19 cellular contexts compared by ENCODE assay signal in genomic region chr1:17425806-17426205, GRCh38. TPM values are rescaled to one million over a fixed set of nuclear protein-coding genes. Genes with fewer than 3 reads are reported as not detected.
DNase-seq lines count a peak whose midpoint lies in the region; ATAC-seq, FAIRE-seq and TF ChIP-seq lines count a peak whose summit lies in the region.
"Had no signal": no experiment of that assay in that cellular context is flagged by ENCODE, and none has a peak within 500 bp of the region (broad histone marks: within the 10 kb centered on the region; RNA-seq: fewer than 3 reads in every experiment).

No MANE protein-coding gene starts in this region.

- H3K4me1 ChIP-seq in HepG2 (ENCODE audit: insufficient read depth, low read length) (peaks cover 10% of the 10 kb centered on the region; the same call in 1 of the 2 replicates), right lobe of liver (peaks cover 0 to 12% (median 5%) of the 10 kb centered on the region in 4 donors)
- H3K4me1 ChIP-seq: A549 had no signal

- peaks cover 65% of the 10 kb centered on the region for H3K36me3 Mint-ChIP-seq in activated CD8-positive, alpha-beta T cell treated with anti-CD3 and anti-CD28 coated beads for 36 hours (ENCODE audit: low read depth)
- H3K36me3 Mint-ChIP-seq in naive thymus-derived CD8-positive, alpha-beta T cell: peaks cover 5 to 88% (median 11%) of the 10 kb centered on the region in 3 donors

- H3K79me2 ChIP-seq in HepG2 (ENCODE audit: insufficient read depth, low read length): peaks cover 4% of the 10 kb centered on the region

- no peak overlapping the region for H3K4me2 ChIP-seq in HepG2 (ENCODE audit: low read depth, low read length)
- H3K4me2 ChIP-seq: A549 had no signal

- WGBS in HepG2 (ENCODE audit: low lambda C conversion rate): 97% methylated on average over 7 of the region's 14 CpGs
- WGBS in right lobe of liver (ENCODE audit: insufficient coverage, low coverage, low lambda C conversion rate, missing lambda C conversion rate): 100% methylated on average over 5 of the region's 14 CpGs

- H3K27ac ChIP-seq in HepG2 (ENCODE audit: extremely low read length, insufficient read depth, low read length): no peak overlapping the region
- no peak overlapping the region for H3K27ac ChIP-seq in right lobe of liver
- H3K27ac ChIP-seq: A549 had no signal

- POLR2A ChIA-PET in HepG2 (lab: Yijun Ruan, JAX): no interaction called here
- POLR2A ChIA-PET in activated CD8-positive, alpha-beta T cell treated with anti-CD3 and anti-CD28 coated beads for 36 hours (lab: Charles Lee): interaction anchor here (1.0 to 3.0 kb wide), 5 partner anchors 9 to 15 kb away, joined by 4 to 15 read pairs (median 4); partner anchors contain the start of gene RCC2
- POLR2A ChIA-PET in naive thymus-derived CD8-positive, alpha-beta T cell (lab: Charles Lee): interaction anchor here (1.0 kb wide), 1 partner anchor 13 kb away, joined by 3 read pairs; no protein-coding TSS in a partner anchor

- TF ChIP-seq EP300 in HepG2 (IDR thresholded peaks at IDR 0.05; ENCODE audit: low read depth in 2 of 2, low read length in 2 of 2): no peak
- no peak for TF ChIP-seq EP300 in HepG2 (CRISPR knock-in tag; IDR thresholded peaks at IDR 0.05; ENCODE audit: borderline replicate concordance)

- in situ Hi-C loops in HepG2 (cut with HindIII; ENCODE audit: extremely low pct_ligation_motif_present, low pct_unique_long_range_greater_than_20kb): no loop called here

- BruUV-seq in HepG2 (replicated peaks; lab: Mats Ljungman, UMichigan): no TSS peak

- peaks cover 7% of the 10 kb centered on the region; the same call in 1 of the 2 replicates for H4K20me1 ChIP-seq in HepG2 (ENCODE audit: insufficient read depth, low read length)

- no peak overlapping the region for H3K4me3 Mint-ChIP-seq in activated CD8-positive, alpha-beta T cell treated with anti-CD3 and anti-CD28 coated beads for 36 hours
- no peak overlapping the region for H3K4me3 Mint-ChIP-seq in naive thymus-derived CD8-positive, alpha-beta T cell
- H3K4me3 Mint-ChIP-seq: CD14-positive monocyte had no signal

- H3K36me3 ChIP-seq in HepG2 (replicated peaks in 1 of 2; ENCODE audit: control insufficient read depth in 1 of 2, insufficient read depth in 2 of 2, low read length in 2 of 2) (peaks cover 47 to 84% of the 10 kb centered on the region in 2 experiments), right lobe of liver (peaks cover 0 to 58% (median 22%) of the 10 kb centered on the region in 4 donors)

- H3K9ac ChIP-seq in HepG2 (ENCODE audit: insufficient read depth, low read depth, low read length): no peak overlapping the region

- no peak for TF ChIP-seq RAD21 in HepG2 (CRISPR knock-in tag; IDR thresholded peaks at IDR 0.05)

- intact Hi-C loops in HepG2 (cut with micrococcal nuclease; ENCODE audit: unreplicated experiment): no loop called here
- intact Hi-C loops in right lobe of liver (cut with DNase I): no loop called here
- intact Hi-C loops in activated CD8-positive, alpha-beta T cell treated with anti-CD3 and anti-CD28 coated beads for 36 hours (cut with micrococcal nuclease): no loop called here

- H3K27me3 Mint-ChIP-seq in activated CD8-positive, alpha-beta T cell treated with anti-CD3 and anti-CD28 coated beads for 36 hours: no peaks in the 10 kb centered on the region
- no peaks in the 10 kb centered on the region for H3K27me3 Mint-ChIP-seq in naive thymus-derived CD8-positive, alpha-beta T cell

- TF ChIP-seq CTCF in HepG2 (CRISPR knock-in tag; IDR thresholded peaks at IDR 0.05) (no peak), right lobe of liver (IDR thresholded peaks at IDR 0.05) (no peak)
- no peak for TF ChIP-seq CTCF in activated CD8-positive, alpha-beta T cell treated with anti-CD3 and anti-CD28 coated beads for 36 hours (IDR thresholded peaks at IDR 0.05)

- H3K27ac Mint-ChIP-seq in activated CD8-positive, alpha-beta T cell treated with anti-CD3 and anti-CD28 coated beads for 36 hours: peak overlapping the region; percentile 38
- peak overlapping the region in 7 of 10 donors; percentile 32 to 83 (median 69) for H3K27ac Mint-ChIP-seq in naive thymus-derived CD8-positive, alpha-beta T cell

- H3K9me3 ChIP-seq in HepG2 (ENCODE audit: low read length) (no peaks in the 10 kb centered on the region), right lobe of liver (no peaks in the 10 kb centered on the region)
- H3K9me3 ChIP-seq: A549 had no signal

- H3K9me3 Mint-ChIP-seq in activated CD8-positive, alpha-beta T cell treated with anti-CD3 and anti-CD28 coated beads for 36 hours: no peaks in the 10 kb centered on the region
- no peaks in the 10 kb centered on the region for H3K9me3 Mint-ChIP-seq in naive thymus-derived CD8-positive, alpha-beta T cell
- H3K9me3 Mint-ChIP-seq: CD14-positive monocyte had no signal

- TF ChIP-seq POLR2A in HepG2 (IDR thresholded peaks at IDR 0.05; ENCODE audit: insufficient read depth in 1 of 2, low read depth in 2 of 2, low read length in 2 of 2): no peak
- no peak for TF ChIP-seq POLR2A in right lobe of liver (IDR thresholded peaks at IDR 0.05)

- no peak overlapping the region for H2AFZ ChIP-seq in HepG2 (ENCODE audit: low read length)

- H3K27me3 ChIP-seq in HepG2 (ENCODE audit: control insufficient read depth in 1 of 2, insufficient read depth in 2 of 2, low read length in 2 of 2) (no peaks in the 10 kb centered on the region), right lobe of liver (no peaks in the 10 kb centered on the region)

- CTCF ChIA-PET in HepG2 (lab: Yijun Ruan, JAX; ENCODE audit: low intra/inter-chr PET ratio, low total read pairs): no interaction called here
- CTCF ChIA-PET in activated CD8-positive, alpha-beta T cell treated with anti-CD3 and anti-CD28 coated beads for 36 hours (lab: Charles Lee): interaction anchor here (1.0 kb wide), 1 partner anchor 50 kb away, joined by 3 read pairs; no protein-coding TSS in a partner anchor

- FAIRE-seq in HepG2 (lab: Jason Lieb, UNC): no peak
- FAIRE-seq: A549, GM18507 had no signal

- ATAC-seq in HepG2 (no peak), right lobe of liver (no peak), HG03196 (IDR thresholded peaks at IDR 0.05; ENCODE audit: unreplicated experiment) (no peak)
- ATAC-seq in activated CD8-positive, alpha-beta T cell treated with anti-CD3 and anti-CD28 coated beads for 36 hours: no peak
- no peak for ATAC-seq in naive thymus-derived CD8-positive, alpha-beta T cell
- ATAC-seq: A549, PC-3, Right ventricle myocardium inferior had no signal

- H3K4me3 ChIP-seq in HepG2 (replicated peaks in 1 of 3; ENCODE audit: insufficient read depth in 1 of 3, low read depth in 2 of 3, low read length in 3 of 3) (no peak overlapping the region), right lobe of liver (no peak overlapping the region)
- H3K4me3 ChIP-seq: A549 had no signal

- no peak for DNase-seq in HepG2 (ENCODE audit: low spot score)
- no peak for DNase-seq in right lobe of liver
- no peak for DNase-seq in activated CD8-positive, alpha-beta T cell treated with anti-CD3 and anti-CD28 coated beads for 36 hours
- no peak for DNase-seq in naive thymus-derived CD8-positive, alpha-beta T cell
- no peak for DNase-seq in NCI-H2081 treated with DMSO at 0.1 percent for 48 hours (lab: John Stamatoyannopoulos, UW)
- no peak for DNase-seq in NOMO-1 treated with DMSO at 0.1 percent for 48 hours (lab: John Stamatoyannopoulos, UW; ENCODE audit: unreplicated experiment)
- no peak for DNase-seq in NCI-H1092 treated with DMSO at 0.1 percent for 48 hours (lab: John Stamatoyannopoulos, UW)
- DNase-seq: DMS53, HCEC 1CT, NCI-H1417 treated with DMSO at 0.1 percent for 48 hours, NCI-H2029, NCI-H526, PC-3 had no signal

- peaks cover 38% of the 10 kb centered on the region for H3K4me1 Mint-ChIP-seq in activated CD8-positive, alpha-beta T cell treated with anti-CD3 and anti-CD28 coated beads for 36 hours (ENCODE audit: low read depth)
- H3K4me1 Mint-ChIP-seq in naive thymus-derived CD8-positive, alpha-beta T cell: peaks cover 17 to 40% (median 33%) of the 10 kb centered on the region in 4 donors

RNA-seq across cellular contexts. Expression of gene RCC2, which starts 13.7 kb away (rescaled TPM):
- total RNA-seq in HepG2 (2016; rRNA removed; fragmentation: Illumina TruSeq; extraction: Trizol): 55.8 and 58.3 TPM in 2 replicates
- 4.8 TPM in 2 replicates for total RNA-seq in HepG2 (2016; cell fraction: cytosol; rRNA removed; fragmentation: Illumina TruSeq; extraction: Trizol; ENCODE audit: low read depth)
- total RNA-seq in HepG2 (2016; cell fraction: insoluble cytoplasmic fraction; rRNA removed; fragmentation: Illumina TruSeq; extraction: Trizol): 47.1 and 59.6 TPM in 2 replicates
- total RNA-seq in HepG2 (2016; cell fraction: membrane; rRNA removed; fragmentation: Illumina TruSeq; extraction: Trizol): 18.1 and 20.4 TPM in 2 replicates
- 27.9 and 29.9 TPM in 2 replicates for total RNA-seq in HepG2 (2016; cell fraction: nucleus; rRNA removed; fragmentation: Illumina TruSeq; extraction: Trizol)
- 20.5 TPM in 2 replicates for polyA plus RNA-seq in HepG2 (2011; rRNA removed)
- 18.5 and 19.0 TPM in 2 replicates for polyA plus RNA-seq in HepG2 (2011; cell fraction: cytosol; rRNA removed)
- polyA plus RNA-seq in HepG2 (2011; cell fraction: nucleus; rRNA removed): 42.4 and 51.1 TPM in 2 replicates
- 21.1 and 23.9 TPM in 2 replicates for polyA plus RNA-seq in HepG2 (2012)
- polyA plus RNA-seq in HepG2 (2016; cell fraction: cytosol; fragmentation: Illumina TruSeq; extraction: Trizol; ENCODE audit: low read depth): 2.8 and 3.2 TPM in 2 replicates
- 46.1 and 61.1 TPM in 2 replicates for polyA plus RNA-seq in HepG2 (2016; cell fraction: insoluble cytoplasmic fraction; fragmentation: Illumina TruSeq; extraction: Trizol; ENCODE audit: low read depth)
- 11.0 and 11.8 TPM in 2 replicates for polyA plus RNA-seq in HepG2 (2016; cell fraction: membrane; fragmentation: Illumina TruSeq; extraction: Trizol; ENCODE audit: low read depth)
- polyA plus RNA-seq in HepG2 (2016; cell fraction: nucleus; fragmentation: Illumina TruSeq; extraction: Trizol; ENCODE audit: insufficient read depth, low read depth): 53.8 and 58.4 TPM in 2 replicates
- polyA minus RNA-seq in HepG2 (2011; rRNA and poly(A)+ RNA removed; ENCODE audit: low replicate concordance): 87.9 and 245 TPM in 2 replicates
- polyA minus RNA-seq in HepG2 (2011; cell fraction: cytosol; rRNA and poly(A)+ RNA removed): 23.5 and 33.8 TPM in 2 replicates
- 10.8 and 12.2 TPM in 2 replicates for polyA minus RNA-seq in HepG2 (2011; cell fraction: nucleus; rRNA and poly(A)+ RNA removed)
- total RNA-seq in right lobe of liver: 10 to 100 TPM in 4 of 6 experiments, 1 to 10 TPM in 2; 7.7 to 15.6 (median 11.6) TPM
- 100 to 1,000 TPM; 145 to 147 TPM for total RNA-seq in activated CD8-positive, alpha-beta T cell treated with anti-CD3 and anti-CD28 coated beads for 36 hours
- total RNA-seq in naive thymus-derived CD8-positive, alpha-beta T cell: 10 to 100 TPM; 60.9 to 61.9 TPM
- polyA plus RNA-seq in naive thymus-derived CD8-positive, alpha-beta T cell: 10 to 100 TPM; 20.8 to 37.5 (median 26.0) TPM

RNA-seq across cellular contexts. Expression of gene PADI6, which starts 53.8 kb away (rescaled TPM):
- total RNA-seq in HepG2 (2016; rRNA removed; fragmentation: Illumina TruSeq; extraction: Trizol) (not detected in 2 replicates), right lobe of liver (not detected)
- total RNA-seq in HepG2 (2016; cell fraction: cytosol; rRNA removed; fragmentation: Illumina TruSeq; extraction: Trizol; ENCODE audit: low read depth): not detected in 2 replicates
- total RNA-seq in HepG2 (2016; cell fraction: insoluble cytoplasmic fraction; rRNA removed; fragmentation: Illumina TruSeq; extraction: Trizol): not detected in 2 replicates
- total RNA-seq in HepG2 (2016; cell fraction: membrane; rRNA removed; fragmentation: Illumina TruSeq; extraction: Trizol): not detected in 2 replicates
- total RNA-seq in HepG2 (2016; cell fraction: nucleus; rRNA removed; fragmentation: Illumina TruSeq; extraction: Trizol): not detected in 2 replicates
- not detected in 2 replicates for polyA plus RNA-seq in HepG2 (2011; rRNA removed)
- polyA plus RNA-seq in HepG2 (2011; cell fraction: cytosol; rRNA removed): 0.03 TPM in 1 of 2 replicates, not detected in the other
- polyA plus RNA-seq in HepG2 (2011; cell fraction: nucleus; rRNA removed): not detected in 2 replicates
- not detected in 2 replicates for polyA plus RNA-seq in HepG2 (2012)
- polyA plus RNA-seq in HepG2 (2016; cell fraction: cytosol; fragmentation: Illumina TruSeq; extraction: Trizol; ENCODE audit: low read depth): not detected in 2 replicates
- polyA plus RNA-seq in HepG2 (2016; cell fraction: insoluble cytoplasmic fraction; fragmentation: Illumina TruSeq; extraction: Trizol; ENCODE audit: low read depth): not detected in 2 replicates
- polyA plus RNA-seq in HepG2 (2016; cell fraction: membrane; fragmentation: Illumina TruSeq; extraction: Trizol; ENCODE audit: low read depth): not detected in 2 replicates
- polyA plus RNA-seq in HepG2 (2016; cell fraction: nucleus; fragmentation: Illumina TruSeq; extraction: Trizol; ENCODE audit: insufficient read depth, low read depth): not detected in 2 replicates
- polyA minus RNA-seq in HepG2 (2011; rRNA and poly(A)+ RNA removed; ENCODE audit: low replicate concordance): not detected in 2 replicates
- not detected in 2 replicates for polyA minus RNA-seq in HepG2 (2011; cell fraction: cytosol; rRNA and poly(A)+ RNA removed)
- not detected in 2 replicates for polyA minus RNA-seq in HepG2 (2011; cell fraction: nucleus; rRNA and poly(A)+ RNA removed)
- total RNA-seq in activated CD8-positive, alpha-beta T cell treated with anti-CD3 and anti-CD28 coated beads for 36 hours: not detected
- not detected for total RNA-seq in naive thymus-derived CD8-positive, alpha-beta T cell
- polyA plus RNA-seq in naive thymus-derived CD8-positive, alpha-beta T cell: not detected
- total RNA-seq: LHCN-M2, PC-3, Right ventricle myocardium inferior had no signal
- polyA plus RNA-seq: A549 had no signal
